Comparison of ENCODE assay signal across 26 cellular contexts in genomic region chr5:72130342-72130741, GRCh38. TPM values are rescaled to one million over a fixed set of nuclear protein-coding genes. Genes with fewer than 3 reads are reported as not detected.
DNase-seq lines count a peak whose midpoint lies in the region; ATAC-seq and TF ChIP-seq lines count a peak whose summit lies in the region.
"Had no signal": no experiment of that assay in that cellular context is flagged by ENCODE, and none has a peak within 500 bp of the region (broad histone marks: within the 10 kb centered on the region; RNA-seq: fewer than 3 reads in every experiment).

No MANE protein-coding gene starts in this region.

- ATAC-seq in left lung, result peak; percentile 57
- ATAC-seq in heart left ventricle, result no peak
- ATAC-seq in HG02884 (IDR thresholded peaks at IDR 0.05; ENCODE audit: unreplicated experiment), result no peak
- no peak for ATAC-seq in activated CD8-positive, alpha-beta T cell treated with anti-CD3 and anti-CD28 coated beads, Interleukin-2, amount 10 ng/mL, durations not matched to agents 7 days and 5 days
- no peak for ATAC-seq in activated CD4-positive, CD25-positive, alpha-beta regulatory T cell treated with anti-CD3 and anti-CD28 coated beads, Interleukin-2, amount 50 U/mL, for 24 hours
- ATAC-seq: HCT116; naive thymus-derived CD4-positive, alpha-beta T cell; stimulated activated effector memory CD8-positive, alpha-beta T cell treated with anti-CD3 and anti-CD28 coated beads, Interleukin-12 subunit alpha, Interleukin-12 subunit beta, amount 100 ng/mL, for 72 hours had no signal

- H3K27me3 ChIP-seq in SJSA1 (replicated peaks), result no peaks in the 10 kb centered on the region
- H3K27me3 ChIP-seq in left lung, result no peaks in the 10 kb centered on the region
- no peaks in the 10 kb centered on the region for H3K27me3 ChIP-seq in heart left ventricle
- H3K27me3 ChIP-seq: breast epithelium, uterus had no signal

- CTCF ChIA-PET in activated CD8-positive, alpha-beta T cell treated with anti-CD3 and anti-CD28 coated beads, Interleukin-2, amount 10 ng/mL, durations not matched to agents 7 days and 5 days (lab: Charles Lee), result no interaction called here

- H3K27ac Mint-ChIP-seq in activated CD8-positive, alpha-beta T cell treated with anti-CD3 and anti-CD28 coated beads, Interleukin-2, amount 10 ng/mL, durations not matched to agents 7 days and 5 days, result no peak overlapping the region
- H3K27ac Mint-ChIP-seq: activated CD4-positive, alpha-beta memory T cell treated with anti-CD3 and anti-CD28 coated beads for 36 hours; activated naive CD8-positive, alpha-beta T cell treated with anti-CD3 and anti-CD28 coated beads for 36 hours; CD4-positive, CD25-positive, alpha-beta regulatory T cell; IgD-negative memory B cell; naive thymus-derived CD4-positive, alpha-beta T cell; stimulated activated effector memory CD8-positive, alpha-beta T cell treated with anti-CD3 and anti-CD28 coated beads, Interleukin-12 subunit alpha, Interleukin-12 subunit beta, amount 100 ng/mL, for 72 hours had no signal

- H3K36me3 ChIP-seq in SJSA1 (peaks cover 67% of the 10 kb centered on the region), left lung (no peaks in the 10 kb centered on the region), heart left ventricle (peaks cover 0 to 7% (median 0%) of the 10 kb centered on the region in 9 donors)
- H3K36me3 ChIP-seq: breast epithelium, left ventricle myocardium inferior, uterus had no signal

- H3K9me3 Mint-ChIP-seq in activated CD8-positive, alpha-beta T cell treated with anti-CD3 and anti-CD28 coated beads, Interleukin-2, amount 10 ng/mL, durations not matched to agents 7 days and 5 days (ENCODE audit: insufficient read depth), result no peaks in the 10 kb centered on the region
- H3K9me3 Mint-ChIP-seq: activated CD4-positive, alpha-beta memory T cell treated with anti-CD3 and anti-CD28 coated beads for 36 hours; activated naive CD8-positive, alpha-beta T cell treated with anti-CD3 and anti-CD28 coated beads for 36 hours; CD4-positive, CD25-positive, alpha-beta regulatory T cell; naive thymus-derived CD4-positive, alpha-beta T cell; stimulated activated effector memory CD8-positive, alpha-beta T cell treated with anti-CD3 and anti-CD28 coated beads, Interleukin-12 subunit alpha, Interleukin-12 subunit beta, amount 100 ng/mL, for 72 hours had no signal

- TF ChIP-seq POLR2A in heart left ventricle (IDR thresholded peaks at IDR 0.05), result no peak

- TF ChIP-seq CTCF in AG09319 (IDR thresholded peaks at IDR 0.05; ENCODE audit: low read depth, low read length), result no peak
- no peak for TF ChIP-seq CTCF in choroid plexus epithelial cell (conservative IDR thresholded peaks at IDR 0.05; ENCODE audit: low read depth, low read length)
- TF ChIP-seq CTCF in left lung (IDR thresholded peaks at IDR 0.05), result no peak
- no peak for TF ChIP-seq CTCF in heart left ventricle (IDR thresholded peaks at IDR 0.05)

- no peak overlapping the region for H3K4me3 ChIP-seq in SJSA1
- no peak overlapping the region for H3K4me3 ChIP-seq in choroid plexus epithelial cell (ENCODE audit: low read depth, low read length)
- H3K4me3 ChIP-seq in left lung, result no peak overlapping the region
- H3K4me3 ChIP-seq in heart left ventricle, result no peak overlapping the region
- H3K4me3 ChIP-seq: breast epithelium, left ventricle myocardium inferior, uterus had no signal

- no peaks in the 10 kb centered on the region for H3K9me3 ChIP-seq in SJSA1 (replicated peaks)
- no peaks in the 10 kb centered on the region for H3K9me3 ChIP-seq in left lung
- no peaks in the 10 kb centered on the region for H3K9me3 ChIP-seq in heart left ventricle
- H3K9me3 ChIP-seq: breast epithelium, left ventricle myocardium inferior, uterus had no signal

- H3K4me1 Mint-ChIP-seq in activated CD8-positive, alpha-beta T cell treated with anti-CD3 and anti-CD28 coated beads, Interleukin-2, amount 10 ng/mL, durations not matched to agents 7 days and 5 days (ENCODE audit: low read depth), result no peaks in the 10 kb centered on the region
- H3K4me1 Mint-ChIP-seq: CD4-positive, CD25-positive, alpha-beta regulatory T cell; IgD-negative memory B cell; naive thymus-derived CD4-positive, alpha-beta T cell; stimulated activated effector memory CD8-positive, alpha-beta T cell treated with anti-CD3 and anti-CD28 coated beads, Interleukin-12 subunit alpha, Interleukin-12 subunit beta, amount 100 ng/mL, for 72 hours had no signal

- POLR2A ChIA-PET in activated CD8-positive, alpha-beta T cell treated with anti-CD3 and anti-CD28 coated beads, Interleukin-2, amount 10 ng/mL, durations not matched to agents 7 days and 5 days (lab: Charles Lee), result no interaction called here

- H3K4me3 Mint-ChIP-seq in activated CD8-positive, alpha-beta T cell treated with anti-CD3 and anti-CD28 coated beads, Interleukin-2, amount 10 ng/mL, durations not matched to agents 7 days and 5 days, result no peak overlapping the region
- H3K4me3 Mint-ChIP-seq: activated CD4-positive, alpha-beta memory T cell treated with anti-CD3 and anti-CD28 coated beads for 36 hours; activated naive CD8-positive, alpha-beta T cell treated with anti-CD3 and anti-CD28 coated beads for 36 hours; CD4-positive, CD25-positive, alpha-beta regulatory T cell; IgD-negative memory B cell; naive thymus-derived CD4-positive, alpha-beta T cell; stimulated activated effector memory CD8-positive, alpha-beta T cell treated with anti-CD3 and anti-CD28 coated beads, Interleukin-12 subunit alpha, Interleukin-12 subunit beta, amount 100 ng/mL, for 72 hours had no signal

- peaks cover 68% of the 10 kb centered on the region for H3K4me1 ChIP-seq in SJSA1 (replicated peaks)
- H3K4me1 ChIP-seq in left lung, result no peaks in the 10 kb centered on the region
- peaks cover 0 to 71% (median 22%) of the 10 kb centered on the region in 12 donors for H3K4me1 ChIP-seq in heart left ventricle
- H3K4me1 ChIP-seq: breast epithelium had no signal

- peaks cover 41% of the 10 kb centered on the region for H3K27me3 Mint-ChIP-seq in activated CD8-positive, alpha-beta T cell treated with anti-CD3 and anti-CD28 coated beads, Interleukin-2, amount 10 ng/mL, durations not matched to agents 7 days and 5 days (ENCODE audit: low read depth)

- DNase-seq in AG09319 (ENCODE audit: extremely low read depth, low read depth) (peak; percentile 69), SJSA1 (ENCODE audit: low read depth in 1 of 2, low spot score in 2 of 2) (no peak), choroid plexus epithelial cell (ENCODE audit: low read depth) (peak; percentile 37), left lung (no peak), heart left ventricle (no peak)
- DNase-seq in activated CD8-positive, alpha-beta T cell treated with anti-CD3 and anti-CD28 coated beads, Interleukin-2, amount 10 ng/mL, durations not matched to agents 7 days and 5 days, result no peak
- DNase-seq: activated CD4-positive, alpha-beta memory T cell treated with anti-CD3 and anti-CD28 coated beads for 36 hours; activated CD4-positive, CD25-positive, alpha-beta regulatory T cell; activated naive CD8-positive, alpha-beta T cell treated with anti-CD3 and anti-CD28 coated beads for 36 hours; CD4-positive, CD25-positive, alpha-beta regulatory T cell; left ventricle myocardium inferior; naive thymus-derived CD4-positive, alpha-beta T cell; NCI-H1417; NCI-H2107; NCI-H446; NCI-H82; occipital lobe; small intestine; SW 1271; uterus had no signal

- peak overlapping the region; percentile 28; the same call in 1 of the 2 replicates for H3K27ac ChIP-seq in SJSA1
- no peak overlapping the region for H3K27ac ChIP-seq in left lung
- peak overlapping the region in 1 of 12 donors; percentile 19 for H3K27ac ChIP-seq in heart left ventricle
- H3K27ac ChIP-seq: breast epithelium, left ventricle myocardium inferior had no signal

- intact Hi-C loops in left lung (cut with DNase I), result no loop called here
- intact Hi-C loops in heart left ventricle (cut with DNase I), result loop anchor here in 4 of 10 donors (5.0 to 10.0 kb wide), 4 partner anchors 54 to 177 kb away; no protein-coding TSS in a partner anchor

- no peaks in the 10 kb centered on the region for H3K36me3 Mint-ChIP-seq in activated CD8-positive, alpha-beta T cell treated with anti-CD3 and anti-CD28 coated beads, Interleukin-2, amount 10 ng/mL, durations not matched to agents 7 days and 5 days (ENCODE audit: low read depth)
- H3K36me3 Mint-ChIP-seq: activated CD4-positive, alpha-beta memory T cell treated with anti-CD3 and anti-CD28 coated beads for 36 hours; activated naive CD8-positive, alpha-beta T cell treated with anti-CD3 and anti-CD28 coated beads for 36 hours; CD4-positive, CD25-positive, alpha-beta regulatory T cell; IgD-negative memory B cell; naive thymus-derived CD4-positive, alpha-beta T cell; stimulated activated effector memory CD8-positive, alpha-beta T cell treated with anti-CD3 and anti-CD28 coated beads, Interleukin-12 subunit alpha, Interleukin-12 subunit beta, amount 100 ng/mL, for 72 hours had no signal

- 73 to 78% (median 75%) methylated on average over 3 of the region's 3 CpGs for WGBS in heart left ventricle, 4 donors

RNA-seq across cellular contexts. Expression of gene MAP1B, which starts 23.1 kb away (rescaled TPM):
- total RNA-seq in SJSA1 (2014; rRNA removed; shearing (Covaris generic)), result 93.8 and 195 TPM in 2 replicates
- total RNA-seq in left lung, result 10 to 100 TPM; 53.0 to 62.6 TPM
- total RNA-seq in heart left ventricle, result 100 to 1,000 TPM in 7 of 9 donors, 10 to 100 TPM in 2; 52.4 to 603 (median 148) TPM
- polyA plus RNA-seq in heart left ventricle, result 10 to 100 TPM; 10.1 to 29.6 TPM
- total RNA-seq in activated CD8-positive, alpha-beta T cell treated with anti-CD3 and anti-CD28 coated beads, Interleukin-2, amount 10 ng/mL, durations not matched to agents 7 days and 5 days, result under 1 TPM in 1 of 2 experiments, not detected in 1; 0.03 TPM

Comparison
In these comparisons a context has a peak if more than half of its experiments do, and no peak if none do; other contexts are left out.
1. DNase-seq: peak in AG09319 (single experiment) and choroid plexus epithelial cell (single experiment); none in SJSA1 (0 of 2), left lung (0 of 2), heart left ventricle (0 of 5) and activated CD8-positive, alpha-beta T cell treated with anti-CD3 and anti-CD28 coated beads, Interleukin-2, amount 10 ng/mL, durations not matched to agents 7 days and 5 days (single experiment).
2. RNA of gene MAP1B, which starts 23.1 kb away (total RNA-seq): 93.8 to 195 TPM in SJSA1, 52.4 to 603 TPM in heart left ventricle and 53.0 to 62.6 TPM in left lung; 0.03 TPM in activated CD8-positive, alpha-beta T cell treated with anti-CD3 and anti-CD28 coated beads, Interleukin-2, amount 10 ng/mL, durations not matched to agents 7 days and 5 days; every median in the first group is over 10 times any median in the second.